20 cellular contexts compared by ENCODE assay signal in the genomic region with DNA sequence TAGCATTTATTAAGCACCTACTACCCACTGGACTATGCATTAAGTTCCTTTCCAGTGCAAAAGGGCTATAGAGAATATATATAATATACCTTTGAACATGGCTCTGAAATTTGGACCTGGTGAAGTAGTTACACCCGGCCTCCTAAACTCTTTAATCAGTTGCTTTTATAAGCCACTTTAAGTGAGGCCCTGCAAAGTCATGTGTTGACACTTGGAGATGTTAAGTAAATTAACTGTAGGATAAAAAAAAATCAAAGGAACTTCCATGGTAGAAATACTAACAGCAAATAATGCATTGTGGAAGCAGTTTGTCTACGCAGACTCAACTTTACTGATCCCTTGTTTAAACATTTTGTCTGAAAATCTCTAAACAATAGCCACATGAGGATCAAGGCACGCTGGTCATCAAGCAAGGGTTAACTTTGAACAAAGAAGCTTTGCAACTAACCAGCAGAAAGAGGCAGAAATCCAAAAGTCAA.
"Had no signal": no experiment of that assay in that cellular context is flagged by ENCODE, and none has a peak within 500 bp of the region (broad histone marks: within the 10 kb centered on the region; RNA-seq: fewer than 3 reads in every experiment).

No MANE protein-coding gene starts in this region.

- DNase-seq: activated CD4-positive, alpha-beta T cell treated with anti-CD3 and anti-CD28 coated beads for 4 hours; activated CD4-positive, alpha-beta T cell treated with anti-CD3 and anti-CD28 coated beads, Interleukin-2, amount 50 U/mL, for 48 hours; activated CD4-positive, CD25-positive, alpha-beta regulatory T cell; activated CD8-positive, alpha-beta memory T cell treated with anti-CD3 and anti-CD28 coated beads, Interleukin-2, amount 50 U/mL, for 48 hours; activated naive CD4-positive, alpha-beta T cell; activated T-cell treated with anti-CD3 and anti-CD28 coated beads, Interleukin-2, amount 50 U/mL, for 4 hours; adrenal gland; brain microvascular endothelial cell; central memory CD4-positive, alpha-beta T cell; effector memory CD4-positive, alpha-beta T cell; heart left ventricle; left ventricle myocardium inferior; nephron progenitor cell; nucleus accumbens; small intestine; upper lobe of left lung had no signal

- H3K4me1 ChIP-seq: adrenal gland, ascending aorta, heart left ventricle, left ventricle myocardium inferior, upper lobe of left lung had no signal

- ATAC-seq: activated T-cell treated with anti-CD3 and anti-CD28 coated beads, Interleukin-2, amount 50 U/mL, for 4 hours; heart left ventricle; sciatic nerve; stimulated activated memory B cell treated with anti-CD40 and anti-IgM and Interleukin-4, amounts not matched to agents 10 μg/mL and 1 μg/mL and 100 μg/mL, for 72 hours had no signal

- H3K27me3 ChIP-seq: adrenal gland, ascending aorta, brain microvascular endothelial cell, heart left ventricle, upper lobe of left lung had no signal

- H3K27ac ChIP-seq: adrenal gland, ascending aorta, brain microvascular endothelial cell, left ventricle myocardium inferior, thoracic aorta, upper lobe of left lung had no signal

- H3K9me3 ChIP-seq: adrenal gland, ascending aorta, heart left ventricle, left ventricle myocardium inferior, thoracic aorta, upper lobe of left lung had no signal

- H3K36me3 ChIP-seq: adrenal gland, ascending aorta, brain microvascular endothelial cell, heart left ventricle, left ventricle myocardium inferior, thoracic aorta, upper lobe of left lung had no signal

- H3K4me3 ChIP-seq: adrenal gland, ascending aorta, heart left ventricle, left ventricle myocardium inferior, thoracic aorta, upper lobe of left lung had no signal
